Comparison of ENCODE assay signal across 2 cellular contexts in genomic region chr6:67986694-67987232, GRCh38.
TF ChIP-seq lines count a peak whose summit lies in the region.

No MANE protein-coding gene starts in this region.

TF ChIP-seq in SK-N-SH, 30 proteins besides CTCF, POLR2A, EP300 and RAD21 (continued from another document):
- TF ChIP-seq PBX3 (IDR thresholded peaks at IDR 0.05) (no peak), TCF12 (IDR thresholded peaks at IDR 0.05) (no peak), RXRA (IDR thresholded peaks at IDR 0.05; ENCODE audit: borderline replicate concordance, low read depth) (no peak), YY1 (IDR thresholded peaks at IDR 0.05; ENCODE audit: low read depth) (no peak)
- TF ChIP-seq, protein P1, sequence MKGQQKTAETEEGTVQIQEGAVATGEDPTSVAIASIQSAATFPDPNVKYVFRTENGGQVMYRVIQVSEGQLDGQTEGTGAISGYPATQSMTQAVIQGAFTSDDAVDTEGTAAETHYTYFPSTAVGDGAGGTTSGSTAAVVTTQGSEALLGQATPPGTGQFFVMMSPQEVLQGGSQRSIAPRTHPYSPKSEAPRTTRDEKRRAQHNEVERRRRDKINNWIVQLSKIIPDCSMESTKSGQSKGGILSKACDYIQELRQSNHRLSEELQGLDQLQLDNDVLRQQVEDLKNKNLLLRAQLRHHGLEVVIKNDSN (IDR thresholded peaks at IDR 0.05; ENCODE audit: borderline replicate concordance, low read depth) = no peak

TF ChIP-seq in K562, 482 proteins besides CTCF, POLR2A, EP300 and RAD21 (continued from another document):
- no peak for TF ChIP-seq NRF1 (conservative IDR thresholded peaks at IDR 0.05 in 1 of 2, IDR thresholded peaks at IDR 0.05 in 1 of 2)
- no peak for TF ChIP-seq ESRRB (CRISPR knock-in tag; IDR thresholded peaks at IDR 0.05; ENCODE audit: borderline replicate concordance)
- TF ChIP-seq KLF13 (tag; IDR thresholded peaks at IDR 0.05; ENCODE audit: borderline replicate concordance, low read depth) = no peak
- TF ChIP-seq, protein P2, sequence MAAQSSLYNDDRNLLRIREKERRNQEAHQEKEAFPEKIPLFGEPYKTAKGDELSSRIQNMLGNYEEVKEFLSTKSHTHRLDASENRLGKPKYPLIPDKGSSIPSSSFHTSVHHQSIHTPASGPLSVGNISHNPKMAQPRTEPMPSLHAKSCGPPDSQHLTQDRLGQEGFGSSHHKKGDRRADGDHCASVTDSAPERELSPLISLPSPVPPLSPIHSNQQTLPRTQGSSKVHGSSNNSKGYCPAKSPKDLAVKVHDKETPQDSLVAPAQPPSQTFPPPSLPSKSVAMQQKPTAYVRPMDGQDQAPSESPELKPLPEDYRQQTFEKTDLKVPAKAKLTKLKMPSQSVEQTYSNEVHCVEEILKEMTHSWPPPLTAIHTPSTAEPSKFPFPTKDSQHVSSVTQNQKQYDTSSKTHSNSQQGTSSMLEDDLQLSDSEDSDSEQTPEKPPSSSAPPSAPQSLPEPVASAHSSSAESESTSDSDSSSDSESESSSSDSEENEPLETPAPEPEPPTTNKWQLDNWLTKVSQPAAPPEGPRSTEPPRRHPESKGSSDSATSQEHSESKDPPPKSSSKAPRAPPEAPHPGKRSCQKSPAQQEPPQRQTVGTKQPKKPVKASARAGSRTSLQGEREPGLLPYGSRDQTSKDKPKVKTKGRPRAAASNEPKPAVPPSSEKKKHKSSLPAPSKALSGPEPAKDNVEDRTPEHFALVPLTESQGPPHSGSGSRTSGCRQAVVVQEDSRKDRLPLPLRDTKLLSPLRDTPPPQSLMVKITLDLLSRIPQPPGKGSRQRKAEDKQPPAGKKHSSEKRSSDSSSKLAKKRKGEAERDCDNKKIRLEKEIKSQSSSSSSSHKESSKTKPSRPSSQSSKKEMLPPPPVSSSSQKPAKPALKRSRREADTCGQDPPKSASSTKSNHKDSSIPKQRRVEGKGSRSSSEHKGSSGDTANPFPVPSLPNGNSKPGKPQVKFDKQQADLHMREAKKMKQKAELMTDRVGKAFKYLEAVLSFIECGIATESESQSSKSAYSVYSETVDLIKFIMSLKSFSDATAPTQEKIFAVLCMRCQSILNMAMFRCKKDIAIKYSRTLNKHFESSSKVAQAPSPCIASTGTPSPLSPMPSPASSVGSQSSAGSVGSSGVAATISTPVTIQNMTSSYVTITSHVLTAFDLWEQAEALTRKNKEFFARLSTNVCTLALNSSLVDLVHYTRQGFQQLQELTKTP (IDR thresholded peaks at IDR 0.05; ENCODE audit: low read depth in 1 of 2, partially characterized antibody in 2 of 2) = no peak
- TF ChIP-seq CEBPG (CRISPR knock-in tag; IDR thresholded peaks at IDR 0.05) = no peak
- peak; percentile 65 to 85 for TF ChIP-seq CEBPG (tag; conservative IDR thresholded peaks at IDR 0.05 in 1 of 2, IDR thresholded peaks at IDR 0.05 in 1 of 2)
- peak; percentile 51 for TF ChIP-seq C11orf30 (IDR thresholded peaks at IDR 0.05; ENCODE audit: low read depth)
